In genomic region chr3:132283440-132283839, GRCh38 we compare ENCODE assay signal across 10 cellular contexts. TPM values are rescaled to one million over a fixed set of nuclear protein-coding genes. Genes with fewer than 3 reads are reported as not detected.
A peak's percentile ranks its signal among the peaks of the same experiment; 100 is the strongest.
DNase-seq lines count a peak whose midpoint lies in the region; ATAC-seq, FAIRE-seq and TF ChIP-seq lines count a peak whose summit lies in the region.
"Had no signal": no experiment of that assay in that cellular context is flagged by ENCODE, and none has a peak within 500 bp of the region (broad histone marks: within the 10 kb centered on the region; RNA-seq: fewer than 3 reads in every experiment).

No MANE protein-coding gene starts in this region.

- H3K36me3 ChIP-seq in IMR-90 (ENCODE audit: control insufficient read depth, insufficient read depth, low read length) (no peaks in the 10 kb centered on the region), kidney (ENCODE audit: control insufficient read depth in 1 of 2, insufficient read depth in 2 of 2, low read length in 2 of 2) (no peaks in the 10 kb centered on the region)
- H3K36me3 ChIP-seq in naive thymus-derived CD4-positive, alpha-beta T cell (ENCODE audit: control insufficient read depth in 2 of 3, insufficient read depth in 3 of 3, low read length in 3 of 3): no peaks in the 10 kb centered on the region

- H3K9me1 ChIP-seq in IMR-90 (ENCODE audit: insufficient read depth, low read length): no peaks in the 10 kb centered on the region

- no peak overlapping the region for H2AK9ac ChIP-seq in IMR-90 (replicated peaks; ENCODE audit: low read depth, low read length, poor library complexity)

- no peak overlapping the region for H3K4ac ChIP-seq in IMR-90 (ENCODE audit: low read depth, low read length)

- H3K23ac ChIP-seq in IMR-90 (ENCODE audit: low read depth, low read length): no peak overlapping the region

- POLR2A ChIA-PET in IMR-90 (lab: Charles Lee; ENCODE audit: unreplicated experiment): no interaction called here
- POLR2A ChIA-PET in naive thymus-derived CD4-positive, alpha-beta T cell (lab: Charles Lee): no interaction called here

- H2AK5ac ChIP-seq in IMR-90 (ENCODE audit: low read depth, low read length): no peak overlapping the region

- H3K36me3 Mint-ChIP-seq in naive thymus-derived CD4-positive, alpha-beta T cell: no peaks in the 10 kb centered on the region
- H3K36me3 Mint-ChIP-seq in activated CD8-positive, alpha-beta memory T cell treated with anti-CD3 and anti-CD28 coated beads, Interleukin-2, amount 10 ng/mL, durations not matched to agents 7 days and 5 days: no peaks in the 10 kb centered on the region

- dilution Hi-C loops in IMR-90 (cut with HindIII; ENCODE audit: low sequenced_read_pairs, unreplicated experiment): no loop called here

- H3K9me3 ChIP-seq in IMR-90 (ENCODE audit: control insufficient read depth, insufficient read depth, low read length): peaks cover 4% of the 10 kb centered on the region; the same call in 1 of the 2 replicates
- H3K9me3 ChIP-seq in naive thymus-derived CD4-positive, alpha-beta T cell (ENCODE audit: control insufficient read depth in 2 of 3, low read length in 3 of 3): no peaks in the 10 kb centered on the region
- no peaks in the 10 kb centered on the region for H3K9me3 ChIP-seq in kidney (ENCODE audit: control insufficient read depth in 1 of 2, low read length in 2 of 2)
- H3K9me3 ChIP-seq: psoas muscle had no signal

- no peak overlapping the region for H2BK20ac ChIP-seq in IMR-90 (ENCODE audit: low read depth, low read length)

- peak overlapping the region; percentile 95 for H4K5ac ChIP-seq in IMR-90 (ENCODE audit: low read depth, low read length)

- H3K79me1 ChIP-seq in IMR-90 (ENCODE audit: low read depth in 1 of 2, low read length in 2 of 2): no peaks in the 10 kb centered on the region

- no peak overlapping the region for H4K8ac ChIP-seq in IMR-90 (ENCODE audit: low read depth in 2 of 2, low read length in 2 of 2)

- no TSS peak for BruUV-seq in IMR-90 (replicated peaks; lab: Mats Ljungman, UMichigan)

- peak; percentile 5 for DNase-seq in GM03348 (ENCODE audit: low spot score)
- DNase-seq in IMR-90: no peak
- peak; percentile 66 for DNase-seq in choroid plexus epithelial cell (ENCODE audit: low read depth)
- DNase-seq in naive thymus-derived CD4-positive, alpha-beta T cell: no peak
- no peak for DNase-seq in activated CD8-positive, alpha-beta memory T cell treated with anti-CD3 and anti-CD28 coated beads, Interleukin-2, amount 10 ng/mL, durations not matched to agents 7 days and 5 days
- no peak for DNase-seq in activated CD4-positive, alpha-beta T cell treated with anti-CD3 and anti-CD28 coated beads for 48 hours
- DNase-seq in kidney: no peak
- DNase-seq: psoas muscle had no signal

- peaks cover 0 to 18% (median 3%) of the 10 kb centered on the region in 11 donors for H3K9me3 Mint-ChIP-seq in naive thymus-derived CD4-positive, alpha-beta T cell
- no peaks in the 10 kb centered on the region for H3K9me3 Mint-ChIP-seq in activated CD8-positive, alpha-beta memory T cell treated with anti-CD3 and anti-CD28 coated beads, Interleukin-2, amount 10 ng/mL, durations not matched to agents 7 days and 5 days (ENCODE audit: low read depth)

- TF ChIP-seq RAD21 in IMR-90 (IDR thresholded peaks at IDR 0.05; ENCODE audit: low read length): no peak

- no peak overlapping the region for H3K56ac ChIP-seq in IMR-90 (ENCODE audit: extremely low read depth, insufficient read depth, low read length)

- intact Hi-C loops in IMR-90 (cut with micrococcal nuclease) (no loop called here), kidney (cut with DNase I) (no loop called here)
- intact Hi-C loops in naive thymus-derived CD4-positive, alpha-beta T cell (cut with micrococcal nuclease): no loop called here

- H3K18ac ChIP-seq in IMR-90 (ENCODE audit: low read depth, low read length): peak overlapping the region; percentile 96

- H2AFZ ChIP-seq in IMR-90 (replicated peaks; ENCODE audit: low read length, poor library complexity): no peak overlapping the region

- H2BK15ac ChIP-seq in IMR-90 (ENCODE audit: low read depth, low read length): no peak overlapping the region

- no peak overlapping the region for H3K4me3 Mint-ChIP-seq in naive thymus-derived CD4-positive, alpha-beta T cell
- H3K4me3 Mint-ChIP-seq in activated CD8-positive, alpha-beta memory T cell treated with anti-CD3 and anti-CD28 coated beads, Interleukin-2, amount 10 ng/mL, durations not matched to agents 7 days and 5 days: no peak overlapping the region

- no peak overlapping the region for H3K9ac ChIP-seq in IMR-90 (ENCODE audit: low read depth, low read length)
- H3K9ac ChIP-seq in kidney (ENCODE audit: low read length in 2 of 2): no peak overlapping the region

- H3K27ac Mint-ChIP-seq in naive thymus-derived CD4-positive, alpha-beta T cell: no peak overlapping the region
- H3K27ac Mint-ChIP-seq in activated CD8-positive, alpha-beta memory T cell treated with anti-CD3 and anti-CD28 coated beads, Interleukin-2, amount 10 ng/mL, durations not matched to agents 7 days and 5 days: no peak overlapping the region

- H3K4me3 ChIP-seq in IMR-90 (ENCODE audit: insufficient read depth, low read depth, low read length) (no peak overlapping the region), choroid plexus epithelial cell (ENCODE audit: low read depth, low read length) (no peak overlapping the region), kidney (ENCODE audit: low read length in 2 of 2) (no peak overlapping the region)
- no peak overlapping the region for H3K4me3 ChIP-seq in naive thymus-derived CD4-positive, alpha-beta T cell (ENCODE audit: low read length)
- H3K4me3 ChIP-seq: psoas muscle had no signal

- 25% methylated on average over 1 of the region's 1 CpG; no CpG with 5 or more reads in 1 of the 2 experiments for WGBS in IMR-90 (ENCODE audit: extremely low coverage in 2 of 2, insufficient read length in 1 of 2), 2 experiments

- no peak overlapping the region for H3K14ac ChIP-seq in IMR-90 (replicated peaks; ENCODE audit: low read depth, low read length)

- H3K27me3 Mint-ChIP-seq in naive thymus-derived CD4-positive, alpha-beta T cell: peaks cover 0 to 27% (median 16%) of the 10 kb centered on the region in 5 donors
- peaks cover 6% of the 10 kb centered on the region for H3K27me3 Mint-ChIP-seq in activated CD8-positive, alpha-beta memory T cell treated with anti-CD3 and anti-CD28 coated beads, Interleukin-2, amount 10 ng/mL, durations not matched to agents 7 days and 5 days

- 0 out of 2 replicates have a peak overlapping the region, but pooled peaks have one; percentile 32 for H3K4me2 ChIP-seq in IMR-90 (ENCODE audit: low read depth, low read length)

- peak overlapping the region; percentile 3 for H2BK5ac ChIP-seq in IMR-90 (ENCODE audit: low read depth, low read length, poor library complexity, severe bottlenecking)

- TF ChIP-seq POLR2A in IMR-90 (IDR thresholded peaks at IDR 0.05; ENCODE audit: low read depth, low read length): no peak

- in situ Hi-C loops in IMR-90 (cut with MboI; ENCODE audit: low sequenced_read_pairs): no loop called here

- H4K20me1 ChIP-seq in IMR-90 (ENCODE audit: insufficient read depth, low read length): no peaks in the 10 kb centered on the region

- ATAC-seq in IMR-90 (ENCODE audit: low read depth) (peak; percentile 63), HG03039 (IDR thresholded peaks at IDR 0.05; ENCODE audit: unreplicated experiment) (no peak)
- peak; percentile 92 for ATAC-seq in naive thymus-derived CD4-positive, alpha-beta T cell
- no peak for ATAC-seq in activated CD8-positive, alpha-beta memory T cell treated with anti-CD3 and anti-CD28 coated beads, Interleukin-2, amount 10 ng/mL, durations not matched to agents 7 days and 5 days

- CTCF ChIA-PET in IMR-90 (lab: Yijun Ruan, JAX): interaction anchor here (0.6 to 1.9 kb wide), 3 partner anchors 14 to 46 kb away, joined by 3 to 6 read pairs (median 4); no protein-coding TSS in a partner anchor
- CTCF ChIA-PET in naive thymus-derived CD4-positive, alpha-beta T cell (lab: Charles Lee): interaction anchor here (0.7 kb wide), 1 partner anchor 364 kb away, joined by 5 read pairs; no protein-coding TSS in a partner anchor
- CTCF ChIA-PET in activated CD8-positive, alpha-beta memory T cell treated with anti-CD3 and anti-CD28 coated beads, Interleukin-2, amount 10 ng/mL, durations not matched to agents 7 days and 5 days (lab: Charles Lee): interaction anchor here (1.3 kb wide), 1 partner anchor 59 kb away, joined by 3 read pairs; no protein-coding TSS in a partner anchor

- H3K4me1 ChIP-seq in IMR-90 (ENCODE audit: control insufficient read depth, insufficient read depth, low read length) (peaks cover 4% of the 10 kb centered on the region), kidney (ENCODE audit: control insufficient read depth in 1 of 2, insufficient read depth in 1 of 2, low read depth in 1 of 2, low read length in 2 of 2) (no peaks in the 10 kb centered on the region)
- H3K4me1 ChIP-seq in naive thymus-derived CD4-positive, alpha-beta T cell (ENCODE audit: control insufficient read depth in 2 of 2, insufficient read depth in 2 of 2, low read length in 2 of 2): no peaks in the 10 kb centered on the region
- H3K4me1 ChIP-seq: psoas muscle had no signal

- no peak overlapping the region for H2BK120ac ChIP-seq in IMR-90 (ENCODE audit: low read depth, low read length)

- H3K27ac ChIP-seq in IMR-90 (ENCODE audit: insufficient read depth, low read length) (peak overlapping the region; percentile 74; the same call in 1 of the 2 replicates), kidney (ENCODE audit: low read depth in 2 of 2, low read length in 2 of 2) (no peak overlapping the region)
- H3K27ac ChIP-seq in naive thymus-derived CD4-positive, alpha-beta T cell (ENCODE audit: low read depth, low read length): no peak overlapping the region
- H3K27ac ChIP-seq: psoas muscle had no signal

- H3K4me1 Mint-ChIP-seq in naive thymus-derived CD4-positive, alpha-beta T cell: peaks cover 0 to 2% (median 0%) of the 10 kb centered on the region in 7 donors
- H3K4me1 Mint-ChIP-seq in activated CD8-positive, alpha-beta memory T cell treated with anti-CD3 and anti-CD28 coated beads, Interleukin-2, amount 10 ng/mL, durations not matched to agents 7 days and 5 days: no peaks in the 10 kb centered on the region

- H3K27me3 ChIP-seq in IMR-90 (ENCODE audit: control insufficient read depth, insufficient read depth, low read length): no peaks in the 10 kb centered on the region
- no peaks in the 10 kb centered on the region for H3K27me3 ChIP-seq in naive thymus-derived CD4-positive, alpha-beta T cell (ENCODE audit: control insufficient read depth in 2 of 2, insufficient read depth in 2 of 2, low read length in 2 of 2)

- no peak for FAIRE-seq in kidney (lab: Jason Lieb, UNC)

- TF ChIP-seq CTCF in IMR-90 (conservative IDR thresholded peaks at IDR 0.05; ENCODE audit: low read depth, low read length) (no peak), choroid plexus epithelial cell (conservative IDR thresholded peaks at IDR 0.05; ENCODE audit: low read depth, low read length) (no peak), kidney (IDR thresholded peaks at IDR 0.05; ENCODE audit: borderline replicate concordance, extremely low read depth, insufficient read depth) (no peak)

- no peak overlapping the region for H4K91ac ChIP-seq in IMR-90 (ENCODE audit: insufficient read depth, low read depth, low read length)

RNA-seq across cellular contexts. Expression of gene ACP3, which starts 33.8 kb away (rescaled TPM):
- 0.28 and 0.54 TPM in 2 replicates for total RNA-seq in IMR-90 (2012; rRNA removed)
- 0.36 and 0.53 TPM in 2 replicates for polyA plus RNA-seq in IMR-90 (2012; rRNA removed)
- polyA plus RNA-seq in IMR-90 (2012; cell fraction: cytosol; rRNA removed): 0.13 and 0.25 TPM in 2 replicates
- 0.07 and 0.25 TPM in 2 replicates for polyA plus RNA-seq in IMR-90 (2012; cell fraction: nucleus; rRNA removed; ENCODE audit: low replicate concordance)
- 10 to 100 TPM in 1 of 5 experiments, 1 to 10 TPM in 1, under 1 TPM in 1, not detected in 2; 0.32 to 19.0 (median 1.9) TPM for total RNA-seq in naive thymus-derived CD4-positive, alpha-beta T cell
- polyA plus RNA-seq in naive thymus-derived CD4-positive, alpha-beta T cell: not detected
- total RNA-seq in activated CD8-positive, alpha-beta memory T cell treated with anti-CD3 and anti-CD28 coated beads, Interleukin-2, amount 10 ng/mL, durations not matched to agents 7 days and 5 days: not detected
- 67.8 TPM for total RNA-seq in kidney
- 31.8 TPM for polyA plus RNA-seq in kidney (ENCODE audit: insufficient read depth, low read depth, low replicate concordance)
- total RNA-seq: T-helper 1 cell treated with Interleukin-12 subunit alpha and Interleukin-12 subunit beta and Interleukin-4 antibody, amounts not matched to agents 30 ng/mL and 1 ng/mL, for 36 hours had no signal

Comparison
In these comparisons a context has a peak if more than half of its experiments do, and no peak if none do; other contexts are left out.
1. DNase-seq: peak in GM03348 (single experiment) and choroid plexus epithelial cell (single experiment); none in IMR-90 (single experiment), naive thymus-derived CD4-positive, alpha-beta T cell (0 of 9), activated CD8-positive, alpha-beta memory T cell treated with anti-CD3 and anti-CD28 coated beads, Interleukin-2, amount 10 ng/mL, durations not matched to agents 7 days and 5 days (single experiment), activated CD4-positive, alpha-beta T cell treated with anti-CD3 and anti-CD28 coated beads for 48 hours (single experiment) and kidney (single experiment).
2. ATAC-seq: peak in IMR-90 (single experiment) and naive thymus-derived CD4-positive, alpha-beta T cell (single experiment); none in activated CD8-positive, alpha-beta memory T cell treated with anti-CD3 and anti-CD28 coated beads, Interleukin-2, amount 10 ng/mL, durations not matched to agents 7 days and 5 days (single experiment) and HG03039 (single experiment).